In genomic region chr7:133934262-133934973, GRCh38 we compare ENCODE assay signal across 1 cellular context.
A peak's percentile ranks its signal among the peaks of the same experiment; 100 is the strongest.
TF ChIP-seq lines count a peak whose summit lies in the region.

No MANE protein-coding gene starts in this region.

TF ChIP-seq in HEK293, 187 proteins besides CTCF, POLR2A, EP300 and RAD21 (continued from another document and continues in another):
- no peak for TF ChIP-seq ZNF18 (tag by site-specific recombination; IDR thresholded peaks at IDR 0.05)
- TF ChIP-seq ZNF785 (tag by site-specific recombination; IDR thresholded peaks at IDR 0.05): no peak
- peak; percentile 70; the same call in 1 of the 2 replicates for TF ChIP-seq BCL11A (tag by site-specific recombination; IDR thresholded peaks at IDR 0.05; ENCODE audit: low read depth)
- peak; percentile 83 for TF ChIP-seq KLF10 (tag by site-specific recombination; IDR thresholded peaks at IDR 0.05)
- no peak for TF ChIP-seq ATF2 (tag by site-specific recombination; IDR thresholded peaks at IDR 0.05; ENCODE audit: low read depth)
- no peak for TF ChIP-seq GLIS2 (tag by site-specific recombination; IDR thresholded peaks at IDR 0.05)
- TF ChIP-seq ZNF843 (tag by site-specific recombination; IDR thresholded peaks at IDR 0.05): peak; percentile 96
- TF ChIP-seq ZNF555 (tag by site-specific recombination; conservative IDR thresholded peaks at IDR 0.05): no peak
- peak; percentile 78 for TF ChIP-seq MZF1 (tag by site-specific recombination; IDR thresholded peaks at IDR 0.05; ENCODE audit: borderline replicate concordance)
- no peak for TF ChIP-seq PRDM2 (tag by site-specific recombination; IDR thresholded peaks at IDR 0.05; ENCODE audit: borderline replicate concordance)
- no peak for TF ChIP-seq SETDB1 (IDR thresholded peaks at IDR 0.05; ENCODE audit: insufficient read length, low read length)
- TF ChIP-seq ZNF792 (tag by site-specific recombination; IDR thresholded peaks at IDR 0.05): no peak
- peak; percentile 41; the same call in 1 of the 2 replicates for TF ChIP-seq TCF7L2 (IDR thresholded peaks at IDR 0.05; ENCODE audit: borderline replicate concordance, low read depth, low read length)
- TF ChIP-seq FEZF1 (tag by site-specific recombination; IDR thresholded peaks at IDR 0.05): peak; percentile 94
- TF ChIP-seq OVOL3 (tag by site-specific recombination; IDR thresholded peaks at IDR 0.05): peak; percentile 73; the same call in 1 of the 2 replicates
- no peak for TF ChIP-seq ZNF791 (tag by site-specific recombination; IDR thresholded peaks at IDR 0.05)
- peak; percentile 31; the same call in 1 of the 2 replicates for TF ChIP-seq ZNF394 (tag by site-specific recombination; IDR thresholded peaks at IDR 0.05; ENCODE audit: borderline replicate concordance)
- no peak for TF ChIP-seq EGR2 (tag by site-specific recombination; IDR thresholded peaks at IDR 0.05; ENCODE audit: low read depth)
- peak; percentile 61; the same call in 1 of the 2 replicates for TF ChIP-seq ZNF391 (tag by site-specific recombination; IDR thresholded peaks at IDR 0.05; ENCODE audit: borderline replicate concordance, low read depth)
- TF ChIP-seq ZFP37 (tag by site-specific recombination; IDR thresholded peaks at IDR 0.05): 0 out of 2 replicates have a peak, but pooled peaks have one; percentile 27
- TF ChIP-seq BCL11B (tag by site-specific recombination; IDR thresholded peaks at IDR 0.05; ENCODE audit: low read depth): 0 out of 2 replicates have a peak, but pooled peaks have one; percentile 18
- TF ChIP-seq ZNF366 (tag by site-specific recombination; conservative IDR thresholded peaks at IDR 0.05): peak; percentile 77
- no peak for TF ChIP-seq ZNF677 (tag by site-specific recombination; IDR thresholded peaks at IDR 0.05)
- TF ChIP-seq ZNF558 (tag by site-specific recombination; IDR thresholded peaks at IDR 0.05): 0 out of 2 replicates have a peak, but pooled peaks have one; percentile 24
- TF ChIP-seq ZNF549 (tag by site-specific recombination; IDR thresholded peaks at IDR 0.05): no peak
- TF ChIP-seq SALL2 (tag by site-specific recombination; IDR thresholded peaks at IDR 0.05; ENCODE audit: borderline replicate concordance): no peak
- peak; percentile 56; the same call in 1 of the 2 replicates for TF ChIP-seq ZNF596 (tag by site-specific recombination; IDR thresholded peaks at IDR 0.05)
- peak; percentile 86 for TF ChIP-seq ZNF600 (tag by site-specific recombination; IDR thresholded peaks at IDR 0.05)
- TF ChIP-seq ZNF2 (tag by site-specific recombination; IDR thresholded peaks at IDR 0.05): peak; percentile 70
- no peak for TF ChIP-seq ZNF114 (tag by site-specific recombination; IDR thresholded peaks at IDR 0.05)
- TF ChIP-seq ZXDB (tag by site-specific recombination; IDR thresholded peaks at IDR 0.05): 0 out of 2 replicates have a peak, but pooled peaks have one; percentile 67
- TF ChIP-seq GLIS1 (tag by site-specific recombination; IDR thresholded peaks at IDR 0.05): peak; percentile 96
- peak; percentile 41 for TF ChIP-seq ZNF335 (tag by site-specific recombination; conservative IDR thresholded peaks at IDR 0.05)
- TF ChIP-seq ZNF629 (tag by site-specific recombination; IDR thresholded peaks at IDR 0.05): peak; percentile 85
- no peak for TF ChIP-seq ZNF23 (tag by site-specific recombination; IDR thresholded peaks at IDR 0.05; ENCODE audit: borderline replicate concordance)
- TF ChIP-seq ZSCAN5A (tag by site-specific recombination; IDR thresholded peaks at IDR 0.05): no peak
- no peak for TF ChIP-seq ZNF76 (tag by site-specific recombination; IDR thresholded peaks at IDR 0.05; ENCODE audit: borderline replicate concordance, low read depth)
- TF ChIP-seq PRDM4 (tag by site-specific recombination; IDR thresholded peaks at IDR 0.05): peak; percentile 35
- peak; percentile 72; the same call in 1 of the 2 replicates for TF ChIP-seq ZNF639 (tag by site-specific recombination; IDR thresholded peaks at IDR 0.05)
- peak; percentile 88 for TF ChIP-seq OSR2 (tag by site-specific recombination; IDR thresholded peaks at IDR 0.05)
- 0 out of 2 replicates have a peak, but pooled peaks have one; percentile 58 for TF ChIP-seq ZNF24 (tag by site-specific recombination; IDR thresholded peaks at IDR 0.05)
- peak; percentile 67 for TF ChIP-seq KLF8 (tag by site-specific recombination; IDR thresholded peaks at IDR 0.05)
- peak; percentile 90 for TF ChIP-seq BCL6B (tag by site-specific recombination; IDR thresholded peaks at IDR 0.05)
- no peak for TF ChIP-seq ZNF488 (tag by site-specific recombination; IDR thresholded peaks at IDR 0.05)
- no peak for TF ChIP-seq ZNF266 (tag by site-specific recombination; IDR thresholded peaks at IDR 0.05; ENCODE audit: low read depth)
- peak; percentile 94 for TF ChIP-seq PRDM6 (tag by site-specific recombination; IDR thresholded peaks at IDR 0.05)
- TF ChIP-seq ZNF19 (tag by site-specific recombination; IDR thresholded peaks at IDR 0.05; ENCODE audit: low read depth): no peak
